20 cellular contexts compared by ENCODE assay signal in the genomic region with DNA sequence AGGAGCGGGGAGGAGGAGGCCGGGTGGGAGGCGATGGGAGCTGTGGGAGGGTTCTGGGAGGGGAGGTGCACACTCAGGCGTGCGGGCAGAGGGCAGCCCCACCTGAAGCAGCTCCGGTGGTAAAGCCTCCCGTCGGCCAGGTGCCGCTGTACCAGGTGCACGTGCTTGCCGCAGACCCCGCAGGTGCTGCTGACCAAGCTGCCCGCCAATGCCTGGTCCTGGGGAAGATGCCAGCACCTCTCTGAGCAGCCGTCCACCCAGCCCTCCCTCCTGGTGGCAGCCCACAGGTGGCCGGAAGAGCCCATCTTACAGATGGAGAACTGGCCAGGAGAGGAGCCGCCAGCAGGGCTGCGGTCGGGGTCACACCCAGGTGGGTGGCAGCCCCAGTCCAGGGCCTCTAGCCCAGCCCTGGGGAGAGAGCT. TPM values are rescaled to one million over a fixed set of nuclear protein-coding genes. Genes with fewer than 3 reads are reported as not detected.
A peak's percentile ranks its signal among the peaks of the same experiment; 100 is the strongest.
DNase-seq lines count a peak whose midpoint lies in the region; ATAC-seq and TF ChIP-seq lines count a peak whose summit lies in the region.
"Had no signal": no experiment of that assay in that cellular context is flagged by ENCODE, and none has a peak within 500 bp of the region (broad histone marks: within the 10 kb centered on the region; RNA-seq: fewer than 3 reads in every experiment).

No MANE protein-coding gene starts in this region.

- no peaks in the 10 kb centered on the region for H3K27me3 Mint-ChIP-seq in activated CD8-positive, alpha-beta memory T cell treated with anti-CD3 and anti-CD28 coated beads, Interleukin-2, amount 10 ng/mL, durations not matched to agents 7 days and 5 days
- H3K27me3 Mint-ChIP-seq: T-helper 17 cell had no signal

- H3K27me3 ChIP-seq in Panc1 (ENCODE audit: control insufficient read depth, insufficient read depth, low read length) (no peaks in the 10 kb centered on the region), esophagus muscularis mucosa (no peaks in the 10 kb centered on the region), tibial nerve (no peaks in the 10 kb centered on the region)

- no peaks in the 10 kb centered on the region for H3K9me3 Mint-ChIP-seq in activated CD8-positive, alpha-beta memory T cell treated with anti-CD3 and anti-CD28 coated beads, Interleukin-2, amount 10 ng/mL, durations not matched to agents 7 days and 5 days (ENCODE audit: low read depth)
- H3K9me3 Mint-ChIP-seq: CD8-positive, alpha-beta T cell; nephron progenitor cell; WTC11 had no signal

- CTCF ChIA-PET in activated CD8-positive, alpha-beta memory T cell treated with anti-CD3 and anti-CD28 coated beads, Interleukin-2, amount 10 ng/mL, durations not matched to agents 7 days and 5 days (lab: Charles Lee) = interaction anchor here (1.4 kb wide), 1 partner anchor 14 kb away, joined by 5 read pairs; no protein-coding TSS in a partner anchor
- CTCF ChIA-PET in Panc1 (lab: Charles Lee) = interaction anchor here (0.6 kb wide), 1 partner anchor 58 kb away, joined by 3 read pairs; no protein-coding TSS in a partner anchor

- peak overlapping the region; percentile 90 for H3K27ac ChIP-seq in Panc1 (ENCODE audit: low read length)
- H3K27ac ChIP-seq in esophagus muscularis mucosa (replicated peaks in 1 of 4) = peak overlapping the region; percentile 48 to 77 (median 66)
- H3K27ac ChIP-seq in tibial nerve = peak overlapping the region; percentile 82 to 91 (median 86)
- H3K27ac ChIP-seq: HL-60 had no signal

- 68% methylated on average over 11 of the region's 18 CpGs for WGBS in esophagus muscularis mucosa
- WGBS in tibial nerve, 2 donors = 44 to 51% methylated on average over 18 of the region's 18 CpGs

- ATAC-seq in activated CD8-positive, alpha-beta memory T cell treated with anti-CD3 and anti-CD28 coated beads, Interleukin-2, amount 10 ng/mL, durations not matched to agents 7 days and 5 days = peak; percentile 21
- peak; percentile 54 for ATAC-seq in Panc1
- no peak for ATAC-seq in HG03025 (IDR thresholded peaks at IDR 0.05; ENCODE audit: low FRiP score, unreplicated experiment)
- no peak for ATAC-seq in GM19452 (IDR thresholded peaks at IDR 0.05; ENCODE audit: unreplicated experiment)
- ATAC-seq: CD8-positive, alpha-beta T cell; T-helper 17 cell; WTC11 had no signal

- DNase-seq in activated CD8-positive, alpha-beta memory T cell treated with anti-CD3 and anti-CD28 coated beads, Interleukin-2, amount 10 ng/mL, durations not matched to agents 7 days and 5 days = no peak
- DNase-seq in activated CD8-positive, alpha-beta memory T cell treated with anti-CD3 and anti-CD28 coated beads for 24 hours = no peak
- DNase-seq in Panc1 (ENCODE audit: low read depth, low spot score) (no peak), esophagus muscularis mucosa (ENCODE audit: extremely low spot score) (no peak), tibial nerve (ENCODE audit: low spot score in 2 of 2) (no peak), AG08395 (ENCODE audit: low spot score) (no peak)
- DNase-seq: activated CD8-positive, alpha-beta memory T cell treated with anti-CD3 and anti-CD28 coated beads, Interleukin-2, amount 50 U/mL, for 4 hours; activated naive CD4-positive, alpha-beta T cell; CD8-positive, alpha-beta T cell; EL; KBM-7; NCI-H1092 treated with DMSO at 0.1 percent for 48 hours; nephron progenitor cell; stimulated activated CD4-positive, alpha-beta T cell treated with anti-CD3 and anti-CD28 coated beads, Interleukin-12 subunit alpha, Interleukin-12 subunit beta, amount 100 ng/mL, for 4 hours; T-helper 17 cell had no signal

- no peaks in the 10 kb centered on the region for H3K4me1 Mint-ChIP-seq in activated CD8-positive, alpha-beta memory T cell treated with anti-CD3 and anti-CD28 coated beads, Interleukin-2, amount 10 ng/mL, durations not matched to agents 7 days and 5 days
- H3K4me1 Mint-ChIP-seq: T-helper 17 cell, WTC11 had no signal

- no peaks in the 10 kb centered on the region; the same call in 1 of the 2 replicates for H3K36me3 ChIP-seq in Panc1 (ENCODE audit: control insufficient read depth, insufficient read depth, low read length)
- H3K36me3 ChIP-seq in esophagus muscularis mucosa = peaks cover 3 to 43% (median 18%) of the 10 kb centered on the region in 4 donors
- peaks cover 0 to 44% (median 0%) of the 10 kb centered on the region in 3 donors for H3K36me3 ChIP-seq in tibial nerve

- no peaks in the 10 kb centered on the region for H3K36me3 Mint-ChIP-seq in activated CD8-positive, alpha-beta memory T cell treated with anti-CD3 and anti-CD28 coated beads, Interleukin-2, amount 10 ng/mL, durations not matched to agents 7 days and 5 days
- H3K36me3 Mint-ChIP-seq: CD8-positive, alpha-beta T cell; WTC11 had no signal

- H3K9me3 ChIP-seq in Panc1 (ENCODE audit: control insufficient read depth, insufficient read depth, low read depth, low read length) = no peaks in the 10 kb centered on the region
- H3K9me3 ChIP-seq in esophagus muscularis mucosa = no peaks in the 10 kb centered on the region
- H3K9me3 ChIP-seq in tibial nerve = no peaks in the 10 kb centered on the region

- TF ChIP-seq POLR2A in esophagus muscularis mucosa (IDR thresholded peaks at IDR 0.05; ENCODE audit: low read depth) (no peak), tibial nerve (IDR thresholded peaks at IDR 0.05) (no peak)

- TF ChIP-seq CTCF in Panc1 (IDR thresholded peaks at IDR 0.05) (no peak), esophagus muscularis mucosa (IDR thresholded peaks at IDR 0.05) (no peak), tibial nerve (IDR thresholded peaks at IDR 0.05) (no peak)

- no peak overlapping the region for H3K4me3 ChIP-seq in Panc1 (ENCODE audit: low read depth in 2 of 2, low read length in 2 of 2)
- peak overlapping the region in 1 of 4 donors; percentile 7 for H3K4me3 ChIP-seq in esophagus muscularis mucosa
- peak overlapping the region in 1 of 4 donors; percentile 31 for H3K4me3 ChIP-seq in tibial nerve
- H3K4me3 ChIP-seq: lung had no signal

- H3K4me1 ChIP-seq in Panc1 (ENCODE audit: control insufficient read depth, insufficient read depth, low read length) (peaks cover 53% of the 10 kb centered on the region), esophagus muscularis mucosa (peaks cover 0 to 46% (median 38%) of the 10 kb centered on the region in 4 donors), tibial nerve (peaks cover 0 to 65% (median 46%) of the 10 kb centered on the region in 4 donors)

- H3K4me3 Mint-ChIP-seq in activated CD8-positive, alpha-beta memory T cell treated with anti-CD3 and anti-CD28 coated beads, Interleukin-2, amount 10 ng/mL, durations not matched to agents 7 days and 5 days = no peak overlapping the region
- H3K4me3 Mint-ChIP-seq: CD8-positive, alpha-beta T cell; nephron progenitor cell; T-helper 17 cell; WTC11 had no signal

- POLR2A ChIA-PET in Panc1 (lab: Charles Lee) = no interaction called here

- in situ Hi-C loops in Panc1 (cut with HindIII; ENCODE audit: low pct_unique_long_range_greater_than_20kb, low sequenced_read_pairs) = no loop called here

- intact Hi-C loops in Panc1 (cut with micrococcal nuclease; ENCODE audit: unreplicated experiment) = no loop called here
- intact Hi-C loops in esophagus muscularis mucosa (cut with DNase I) = no loop called here

- H3K27ac Mint-ChIP-seq in activated CD8-positive, alpha-beta memory T cell treated with anti-CD3 and anti-CD28 coated beads, Interleukin-2, amount 10 ng/mL, durations not matched to agents 7 days and 5 days = no peak overlapping the region
- H3K27ac Mint-ChIP-seq: CD8-positive, alpha-beta T cell; nephron progenitor cell; T-helper 17 cell; WTC11 had no signal

- BruUV-seq in Panc1 (replicated peaks; lab: Mats Ljungman, UMichigan) = no TSS peak

- TF ChIP-seq EP300 in esophagus muscularis mucosa (IDR thresholded peaks at IDR 0.05) (no peak), tibial nerve (IDR thresholded peaks at IDR 0.05) (no peak)

RNA-seq across cellular contexts. Expression of a gene that starts 12.6 kb away (rescaled TPM):
- 1 to 10 TPM; 2.1 to 2.2 TPM for total RNA-seq in activated CD8-positive, alpha-beta memory T cell treated with anti-CD3 and anti-CD28 coated beads, Interleukin-2, amount 10 ng/mL, durations not matched to agents 7 days and 5 days
- total RNA-seq in Panc1 (2021; ENCODE audit: unreplicated experiment) (144 TPM), esophagus muscularis mucosa (10 to 100 TPM in 3 of 4 donors, 1 to 10 TPM in 1; 9.1 to 18.3 (median 14.6) TPM), tibial nerve (100 to 1,000 TPM in 2 of 4 donors, 10 to 100 TPM in 2; 67.6 to 153 (median 104) TPM)
- 127 TPM for polyA plus RNA-seq in Panc1 (2012; ENCODE audit: insufficient read length)

RNA-seq across cellular contexts. Expression of a gene that starts 57.6 kb away (rescaled TPM):
- 100 to 1,000 TPM in 1 of 2 experiments, 10 to 100 TPM in 1; 97.5 to 102 TPM for total RNA-seq in activated CD8-positive, alpha-beta memory T cell treated with anti-CD3 and anti-CD28 coated beads, Interleukin-2, amount 10 ng/mL, durations not matched to agents 7 days and 5 days
- total RNA-seq in Panc1 (2021; ENCODE audit: unreplicated experiment) (173 TPM), esophagus muscularis mucosa (10 to 100 TPM; 33.1 to 80.3 (median 48.0) TPM), tibial nerve (10 to 100 TPM; 45.7 to 81.6 (median 52.3) TPM)
- 196 TPM for polyA plus RNA-seq in Panc1 (2012; ENCODE audit: insufficient read length)

Comparison
In these comparisons a context has a peak if more than half of its experiments do, and no peak if none do; other contexts are left out.
1. ATAC-seq: peak in activated CD8-positive, alpha-beta memory T cell treated with anti-CD3 and anti-CD28 coated beads, Interleukin-2, amount 10 ng/mL, durations not matched to agents 7 days and 5 days (single experiment) and Panc1 (single experiment); none in HG03025 (single experiment) and GM19452 (single experiment).
2. Peak in every context shown above with its lines, with median percentiles within 50 percentile points of each other: H3K27ac ChIP-seq.